In the genomic region with DNA sequence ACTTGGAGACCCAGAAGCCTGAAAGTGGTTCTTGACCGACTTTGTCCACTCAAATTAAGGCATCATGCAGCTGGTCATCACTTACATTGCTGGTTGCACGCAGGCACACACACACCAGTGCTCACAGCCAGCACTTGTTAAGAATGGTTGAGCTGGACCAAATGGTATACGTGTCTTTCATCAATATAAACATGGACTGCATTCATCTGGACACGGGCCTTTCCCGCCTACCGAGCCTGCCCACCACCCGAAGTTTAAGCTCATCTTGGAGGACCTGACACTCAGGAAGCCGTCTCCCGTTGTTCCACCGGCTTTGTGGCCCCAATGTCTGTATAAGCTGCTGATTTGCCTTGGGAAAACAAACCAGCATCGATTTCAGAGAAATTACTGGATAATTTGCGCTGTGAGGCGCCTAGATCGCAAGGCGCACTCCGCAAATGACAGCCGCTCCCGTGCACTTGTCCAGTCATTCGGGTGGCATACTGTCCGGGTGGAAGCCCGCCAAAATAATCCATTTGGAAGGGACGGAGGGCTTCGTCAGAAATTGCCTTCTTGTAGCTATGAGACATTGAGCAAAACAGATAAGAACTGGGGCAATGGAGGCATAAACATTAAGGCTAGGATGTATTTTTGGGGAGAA, we compare ENCODE assay signal across 9 cellular contexts. TPM values are rescaled to one million over a fixed set of nuclear protein-coding genes. Genes with fewer than 3 reads are reported as not detected.
DNase-seq lines count a peak whose midpoint lies in the region; ATAC-seq, FAIRE-seq and TF ChIP-seq lines count a peak whose summit lies in the region.
"Had no signal": no experiment of that assay in that cellular context is flagged by ENCODE, and none has a peak within 500 bp of the region (broad histone marks: within the 10 kb centered on the region; RNA-seq: fewer than 3 reads in every experiment).

No MANE protein-coding gene starts in this region.

- peak; percentile 43 for DNase-seq in CD14-positive monocyte (ENCODE audit: low spot score)
- DNase-seq in RWPE1 (ENCODE audit: low spot score): peak; percentile 30
- peak in 4 of 10 donors; percentile 22 to 40 (median 39) for DNase-seq in dorsolateral prefrontal cortex
- no peak for DNase-seq in mesothelial cell of epicardium (ENCODE audit: low spot score in 2 of 2, unreplicated experiment in 2 of 2)
- peak; percentile 65 for DNase-seq in urothelium cell line (ENCODE audit: low spot score)
- DNase-seq in HCEC 1CT: no peak

- H3K27ac ChIP-seq in RWPE1 (peak overlapping the region; percentile 99), dorsolateral prefrontal cortex (peak overlapping the region; percentile 92 to 100 (median 99))

- CTCF ChIA-PET in RWPE1 (lab: Yijun Ruan, JAX): interaction anchor here (0.8 kb wide), 1 partner anchor 58 kb away, joined by 4 read pairs; no protein-coding TSS in a partner anchor

- no peaks in the 10 kb centered on the region for H3K27me3 ChIP-seq in dorsolateral prefrontal cortex

- ATAC-seq in GM18870 (IDR thresholded peaks at IDR 0.05; ENCODE audit: unreplicated experiment) (peak; percentile 33), HG03135 (IDR thresholded peaks at IDR 0.05; ENCODE audit: unreplicated experiment) (peak; percentile 34)

- H3K4me1 Mint-ChIP-seq in CD14-positive monocyte (peaks cover 34% of the 10 kb centered on the region), mesothelial cell of epicardium (peaks cover 28% of the 10 kb centered on the region)

- peak overlapping the region; percentile 97 to 99 (median 98) for H3K27ac Mint-ChIP-seq in CD14-positive monocyte
- H3K27ac Mint-ChIP-seq in mesothelial cell of epicardium: peak overlapping the region; percentile 99

- no peak for TF ChIP-seq CTCF in CD14-positive monocyte (IDR thresholded peaks at IDR 0.05)
- no peak for TF ChIP-seq CTCF in RWPE1 (conservative IDR thresholded peaks at IDR 0.05; ENCODE audit: low read depth)
- TF ChIP-seq CTCF in dorsolateral prefrontal cortex (IDR thresholded peaks at IDR 0.05 in 54 of 56, conservative IDR thresholded peaks at IDR 0.05 in 2 of 56; ENCODE audit: low read depth in 1 of 56, partially characterized antibody in 56 of 56): no peak
- no peak for TF ChIP-seq CTCF in mesothelial cell of epicardium (IDR thresholded peaks at IDR 0.05; ENCODE audit: unreplicated experiment)

- intact Hi-C loops in CD14-positive monocyte (cut with micrococcal nuclease) (loop anchor here (5.0 kb wide), 3 partner anchors 55 to 1175 kb away; a partner anchor contains a TSS), dorsolateral prefrontal cortex (cut with DNase I) (loop anchor here (5.0 kb wide), 1 partner anchor 180 kb away; no protein-coding TSS in a partner anchor)

- H3K4me3 Mint-ChIP-seq in CD14-positive monocyte: peak overlapping the region; percentile 87 to 98
- peak overlapping the region; percentile 95 for H3K4me3 Mint-ChIP-seq in mesothelial cell of epicardium

- H3K27me3 Mint-ChIP-seq in CD14-positive monocyte (ENCODE audit: low read depth in 3 of 3) (peaks cover 10 to 20% (median 12%) of the 10 kb centered on the region in 3 donors), mesothelial cell of epicardium (ENCODE audit: low read depth) (peaks cover 18% of the 10 kb centered on the region)

- peaks cover 17 to 20% of the 10 kb centered on the region in 2 donors for H3K36me3 Mint-ChIP-seq in CD14-positive monocyte
- H3K36me3 Mint-ChIP-seq in mesothelial cell of epicardium: peaks cover 18% of the 10 kb centered on the region

- peak overlapping the region; percentile 63 to 98 (median 88) for H3K4me3 ChIP-seq in dorsolateral prefrontal cortex

- peak; percentile 86 for FAIRE-seq in urothelium cell line (lab: Jason Lieb, UNC)

- POLR2A ChIA-PET in RWPE1 (lab: Yijun Ruan, JAX; ENCODE audit: low non-redundant PET): interaction anchor here (2.5 kb wide), 1 partner anchor 59 kb away, joined by 18 read pairs; a partner anchor contains a TSS

- H3K9me3 Mint-ChIP-seq in CD14-positive monocyte (peaks cover 0 to 5% (median under 1%) of the 10 kb centered on the region in 7 donors), mesothelial cell of epicardium (no peaks in the 10 kb centered on the region)

RNA-seq across cellular contexts. Expression of a gene that starts 40.1 kb away (rescaled TPM):
- not detected for polyA plus RNA-seq in CD14-positive monocyte
- total RNA-seq in dorsolateral prefrontal cortex: 1 to 10 TPM in 91 of 120 experiments, under 1 TPM in 5, not detected in 24; 0.90 to 6.3 (median 2.3) TPM
- not detected in 3 replicates for total RNA-seq in mesothelial cell of epicardium
- total RNA-seq: T-helper 2 cell treated with Interferon-gamma antibody and Interleukin-4, amounts not matched to agents 100 ng/mL and 5 ng/mL, for 36 hours had no signal

RNA-seq across cellular contexts. Expression of a gene that starts 58.3 kb away (rescaled TPM):
- polyA plus RNA-seq in CD14-positive monocyte: 1 to 10 TPM; 6.8 to 7.5 TPM
- total RNA-seq in dorsolateral prefrontal cortex: 10 to 100 TPM in 119 of 120 experiments, 1 to 10 TPM in 1; 9.8 to 25.6 (median 15.4) TPM
- total RNA-seq in mesothelial cell of epicardium: 14.6 to 15.4 TPM (median 14.9 TPM) in 3 replicates

Comparison
In these comparisons a context has a peak if more than half of its experiments do, and no peak if none do; other contexts are left out.
1. DNase-seq: peak in CD14-positive monocyte (single experiment), RWPE1 (single experiment) and urothelium cell line (single experiment); none in mesothelial cell of epicardium (0 of 2) and HCEC 1CT (single experiment).